ENCODE assay signal across 1 cellular context in the genomic region with DNA sequence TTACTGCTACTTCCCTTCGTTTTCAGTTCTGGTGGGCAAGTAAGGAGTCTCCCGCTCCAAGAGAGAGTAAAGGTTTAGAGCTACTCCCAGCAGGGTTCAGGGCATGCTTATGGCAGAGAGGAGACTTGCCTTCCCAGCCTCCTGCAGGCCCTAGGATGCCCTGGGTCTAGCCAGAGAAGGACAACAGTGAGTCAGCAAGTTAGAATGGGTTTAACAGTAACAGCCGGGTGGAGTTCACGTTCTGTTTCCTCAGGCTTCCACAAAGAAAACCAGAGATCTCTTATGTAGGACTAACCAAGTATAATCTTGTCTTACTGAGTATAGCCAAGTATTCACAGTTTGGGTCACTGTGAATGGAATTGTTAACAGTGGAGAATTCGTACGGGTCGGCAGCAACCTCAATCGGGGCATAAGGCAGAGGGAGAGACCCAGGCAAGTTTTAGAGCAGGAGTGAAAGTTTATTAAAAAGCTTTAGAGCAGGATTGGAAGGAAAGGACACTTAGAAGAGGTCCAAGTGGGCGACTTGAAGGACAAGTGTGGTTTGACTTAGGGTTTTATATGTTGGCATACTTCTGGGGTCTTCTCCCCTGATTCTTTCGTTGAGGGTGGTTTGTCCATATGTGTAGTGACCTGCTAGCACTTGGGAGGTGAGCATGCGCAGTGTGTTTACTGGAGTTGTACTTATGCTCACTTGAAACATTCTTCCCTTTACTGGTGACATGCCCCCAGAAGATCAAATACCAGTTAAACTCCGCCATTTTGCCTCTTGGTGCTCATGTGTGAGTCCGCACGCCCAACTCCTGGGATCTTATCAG.
TF ChIP-seq lines count a peak whose summit lies in the region.

No MANE protein-coding gene starts in this region.

TF ChIP-seq in K562, 482 proteins besides CTCF, POLR2A, EP300 and RAD21 (continued from another document and continues in another):
- no peak for TF ChIP-seq GTF2F1 (IDR thresholded peaks at IDR 0.05; ENCODE audit: low read depth, low read length)
- peak; percentile 62 for TF ChIP-seq TAF1 (IDR thresholded peaks at IDR 0.05; ENCODE audit: control insufficient read depth, extremely low read depth, insufficient read depth, low read length, severe bottlenecking)
- TF ChIP-seq ZNF589 (CRISPR knock-in tag; IDR thresholded peaks at IDR 0.05; ENCODE audit: low read depth) = peak; percentile 88
- TF ChIP-seq ELF4 (CRISPR knock-in tag; IDR thresholded peaks at IDR 0.05) = no peak; the same call in none of the 2 replicates
- 0 out of 2 replicates have a peak, but pooled peaks have one; percentile 20 for TF ChIP-seq MECOM (CRISPR knock-in tag; IDR thresholded peaks at IDR 0.05)
- no peak for TF ChIP-seq HMG20A (CRISPR knock-in tag; conservative IDR thresholded peaks at IDR 0.05)
- TF ChIP-seq, protein P1, sequence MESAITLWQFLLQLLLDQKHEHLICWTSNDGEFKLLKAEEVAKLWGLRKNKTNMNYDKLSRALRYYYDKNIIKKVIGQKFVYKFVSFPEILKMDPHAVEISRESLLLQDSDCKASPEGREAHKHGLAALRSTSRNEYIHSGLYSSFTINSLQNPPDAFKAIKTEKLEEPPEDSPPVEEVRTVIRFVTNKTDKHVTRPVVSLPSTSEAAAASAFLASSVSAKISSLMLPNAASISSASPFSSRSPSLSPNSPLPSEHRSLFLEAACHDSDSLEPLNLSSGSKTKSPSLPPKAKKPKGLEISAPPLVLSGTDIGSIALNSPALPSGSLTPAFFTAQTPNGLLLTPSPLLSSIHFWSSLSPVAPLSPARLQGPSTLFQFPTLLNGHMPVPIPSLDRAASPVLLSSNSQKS (CRISPR knock-in tag; IDR thresholded peaks at IDR 0.05) = peak; percentile 71; the same call in 1 of the 2 replicates
- TF ChIP-seq ZNF165 (CRISPR knock-in tag; IDR thresholded peaks at IDR 0.05; ENCODE audit: borderline replicate concordance) = no peak
- no peak for TF ChIP-seq NUFIP1 (IDR thresholded peaks at IDR 0.05; ENCODE audit: partially characterized antibody)
- TF ChIP-seq BMI1 (IDR thresholded peaks at IDR 0.05; ENCODE audit: low read length) = no peak
- no peak for TF ChIP-seq XRCC4 (IDR thresholded peaks at IDR 0.05; ENCODE audit: extremely low read depth, insufficient read depth, insufficient read length)
- no peak for TF ChIP-seq ZNF224 (CRISPR knock-in tag; IDR thresholded peaks at IDR 0.05)
- TF ChIP-seq GABPB2 (CRISPR knock-in tag; conservative IDR thresholded peaks at IDR 0.05) = no peak
- TF ChIP-seq, protein P2, sequence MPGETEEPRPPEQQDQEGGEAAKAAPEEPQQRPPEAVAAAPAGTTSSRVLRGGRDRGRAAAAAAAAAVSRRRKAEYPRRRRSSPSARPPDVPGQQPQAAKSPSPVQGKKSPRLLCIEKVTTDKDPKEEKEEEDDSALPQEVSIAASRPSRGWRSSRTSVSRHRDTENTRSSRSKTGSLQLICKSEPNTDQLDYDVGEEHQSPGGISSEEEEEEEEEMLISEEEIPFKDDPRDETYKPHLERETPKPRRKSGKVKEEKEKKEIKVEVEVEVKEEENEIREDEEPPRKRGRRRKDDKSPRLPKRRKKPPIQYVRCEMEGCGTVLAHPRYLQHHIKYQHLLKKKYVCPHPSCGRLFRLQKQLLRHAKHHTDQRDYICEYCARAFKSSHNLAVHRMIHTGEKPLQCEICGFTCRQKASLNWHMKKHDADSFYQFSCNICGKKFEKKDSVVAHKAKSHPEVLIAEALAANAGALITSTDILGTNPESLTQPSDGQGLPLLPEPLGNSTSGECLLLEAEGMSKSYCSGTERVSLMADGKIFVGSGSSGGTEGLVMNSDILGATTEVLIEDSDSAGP (CRISPR knock-in tag; IDR thresholded peaks at IDR 0.05) = no peak
- TF ChIP-seq HSF4 (CRISPR knock-in tag; IDR thresholded peaks at IDR 0.05; ENCODE audit: borderline replicate concordance) = peak; percentile 52; the same call in 1 of the 2 replicates
- no peak for TF ChIP-seq POLR3G (IDR thresholded peaks at IDR 0.05; ENCODE audit: extremely low read depth, insufficient read length, insufficient replicate concordance)
- TF ChIP-seq NONO (IDR thresholded peaks at IDR 0.05; ENCODE audit: low read depth in 2 of 2, low read length in 1 of 2) = 0 out of 4 replicates have a peak, but pooled peaks of 1 of the 2 experiments have one; percentile 38
- TF ChIP-seq SRSF9 (IDR thresholded peaks at IDR 0.05; ENCODE audit: borderline replicate concordance, low read depth, low read length) = no peak
- no peak for TF ChIP-seq SAFB2 (IDR thresholded peaks at IDR 0.05; ENCODE audit: borderline replicate concordance, low read depth, low read length, severe bottlenecking)
- no peak for TF ChIP-seq SMAD1 (IDR thresholded peaks at IDR 0.05; ENCODE audit: low read depth, low read length, partially characterized antibody)
- no peak for TF ChIP-seq RBM17 (IDR thresholded peaks at IDR 0.05; ENCODE audit: borderline replicate concordance, low read depth, low read length)
- TF ChIP-seq TRIM28 (IDR thresholded peaks at IDR 0.05) = 0 out of 2 replicates have a peak, but pooled peaks have one; percentile 50
- TF ChIP-seq, protein P3, sequence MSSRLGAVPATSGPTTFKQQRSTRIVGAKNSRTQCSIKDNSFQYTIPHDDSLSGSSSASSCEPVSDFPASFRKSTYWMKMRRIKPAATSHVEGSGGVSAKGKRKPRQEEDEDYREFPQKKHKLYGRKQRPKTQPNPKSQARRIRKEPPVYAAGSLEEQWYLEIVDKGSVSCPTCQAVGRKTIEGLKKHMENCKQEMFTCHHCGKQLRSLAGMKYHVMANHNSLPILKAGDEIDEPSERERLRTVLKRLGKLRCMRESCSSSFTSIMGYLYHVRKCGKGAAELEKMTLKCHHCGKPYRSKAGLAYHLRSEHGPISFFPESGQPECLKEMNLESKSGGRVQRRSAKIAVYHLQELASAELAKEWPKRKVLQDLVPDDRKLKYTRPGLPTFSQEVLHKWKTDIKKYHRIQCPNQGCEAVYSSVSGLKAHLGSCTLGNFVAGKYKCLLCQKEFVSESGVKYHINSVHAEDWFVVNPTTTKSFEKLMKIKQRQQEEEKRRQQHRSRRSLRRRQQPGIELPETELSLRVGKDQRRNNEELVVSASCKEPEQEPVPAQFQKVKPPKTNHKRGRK (tag; IDR thresholded peaks at IDR 0.05) = no peak
- no peak for TF ChIP-seq ILK (tag; IDR thresholded peaks at IDR 0.05; ENCODE audit: borderline replicate concordance, low read depth)
- TF ChIP-seq, protein P4, sequence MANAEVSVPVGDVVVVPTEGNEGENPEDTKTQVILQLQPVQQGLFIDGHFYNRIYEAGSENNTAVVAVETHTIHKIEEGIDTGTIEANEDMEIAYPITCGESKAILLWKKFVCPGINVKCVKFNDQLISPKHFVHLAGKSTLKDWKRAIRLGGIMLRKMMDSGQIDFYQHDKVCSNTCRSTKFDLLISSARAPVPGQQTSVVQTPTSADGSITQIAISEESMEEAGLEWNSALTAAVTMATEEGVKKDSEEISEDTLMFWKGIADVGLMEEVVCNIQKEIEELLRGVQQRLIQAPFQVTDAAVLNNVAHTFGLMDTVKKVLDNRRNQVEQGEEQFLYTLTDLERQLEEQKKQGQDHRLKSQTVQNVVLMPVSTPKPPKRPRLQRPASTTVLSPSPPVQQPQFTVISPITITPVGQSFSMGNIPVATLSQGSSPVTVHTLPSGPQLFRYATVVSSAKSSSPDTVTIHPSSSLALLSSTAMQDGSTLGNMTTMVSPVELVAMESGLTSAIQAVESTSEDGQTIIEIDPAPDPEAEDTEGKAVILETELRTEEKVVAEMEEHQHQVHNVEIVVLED (CRISPR knock-in tag; IDR thresholded peaks at IDR 0.05) = no peak; the same call in 1 of the 2 replicates
- TF ChIP-seq, protein P5, sequence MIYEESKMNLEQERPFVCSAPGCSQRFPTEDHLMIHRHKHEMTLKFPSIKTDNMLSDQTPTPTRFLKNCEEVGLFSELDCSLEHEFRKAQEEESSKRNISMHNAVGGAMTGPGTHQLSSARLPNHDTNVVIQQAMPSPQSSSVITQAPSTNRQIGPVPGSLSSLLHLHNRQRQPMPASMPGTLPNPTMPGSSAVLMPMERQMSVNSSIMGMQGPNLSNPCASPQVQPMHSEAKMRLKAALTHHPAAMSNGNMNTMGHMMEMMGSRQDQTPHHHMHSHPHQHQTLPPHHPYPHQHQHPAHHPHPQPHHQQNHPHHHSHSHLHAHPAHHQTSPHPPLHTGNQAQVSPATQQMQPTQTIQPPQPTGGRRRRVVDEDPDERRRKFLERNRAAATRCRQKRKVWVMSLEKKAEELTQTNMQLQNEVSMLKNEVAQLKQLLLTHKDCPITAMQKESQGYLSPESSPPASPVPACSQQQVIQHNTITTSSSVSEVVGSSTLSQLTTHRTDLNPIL (CRISPR knock-in tag; IDR thresholded peaks at IDR 0.05) = no peak
- TF ChIP-seq JUN (IDR thresholded peaks at IDR 0.05; ENCODE audit: borderline replicate concordance, low read depth, low read length) = 0 out of 2 replicates have a peak, but pooled peaks have one; percentile 31
- TF ChIP-seq JUN (CRISPR knock-in tag; IDR thresholded peaks at IDR 0.05; ENCODE audit: borderline replicate concordance) = no peak
- no peak for TF ChIP-seq POLR2AphosphoS5 (IDR thresholded peaks at IDR 0.05; ENCODE audit: control insufficient read depth, insufficient read depth, low read depth, low read length)
- TF ChIP-seq, protein P6, sequence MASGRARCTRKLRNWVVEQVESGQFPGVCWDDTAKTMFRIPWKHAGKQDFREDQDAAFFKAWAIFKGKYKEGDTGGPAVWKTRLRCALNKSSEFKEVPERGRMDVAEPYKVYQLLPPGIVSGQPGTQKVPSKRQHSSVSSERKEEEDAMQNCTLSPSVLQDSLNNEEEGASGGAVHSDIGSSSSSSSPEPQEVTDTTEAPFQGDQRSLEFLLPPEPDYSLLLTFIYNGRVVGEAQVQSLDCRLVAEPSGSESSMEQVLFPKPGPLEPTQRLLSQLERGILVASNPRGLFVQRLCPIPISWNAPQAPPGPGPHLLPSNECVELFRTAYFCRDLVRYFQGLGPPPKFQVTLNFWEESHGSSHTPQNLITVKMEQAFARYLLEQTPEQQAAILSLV (tag; IDR thresholded peaks at IDR 0.05) = peak; percentile 49; the same call in 1 of the 2 replicates
- no peak for TF ChIP-seq ZNF764 (CRISPR knock-in tag; IDR thresholded peaks at IDR 0.05; ENCODE audit: low read depth)
- TF ChIP-seq, protein P7, sequence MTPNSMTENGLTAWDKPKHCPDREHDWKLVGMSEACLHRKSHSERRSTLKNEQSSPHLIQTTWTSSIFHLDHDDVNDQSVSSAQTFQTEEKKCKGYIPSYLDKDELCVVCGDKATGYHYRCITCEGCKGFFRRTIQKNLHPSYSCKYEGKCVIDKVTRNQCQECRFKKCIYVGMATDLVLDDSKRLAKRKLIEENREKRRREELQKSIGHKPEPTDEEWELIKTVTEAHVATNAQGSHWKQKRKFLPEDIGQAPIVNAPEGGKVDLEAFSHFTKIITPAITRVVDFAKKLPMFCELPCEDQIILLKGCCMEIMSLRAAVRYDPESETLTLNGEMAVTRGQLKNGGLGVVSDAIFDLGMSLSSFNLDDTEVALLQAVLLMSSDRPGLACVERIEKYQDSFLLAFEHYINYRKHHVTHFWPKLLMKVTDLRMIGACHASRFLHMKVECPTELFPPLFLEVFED (CRISPR knock-in tag; conservative IDR thresholded peaks at IDR 0.05) = no peak
- TF ChIP-seq, protein P8, sequence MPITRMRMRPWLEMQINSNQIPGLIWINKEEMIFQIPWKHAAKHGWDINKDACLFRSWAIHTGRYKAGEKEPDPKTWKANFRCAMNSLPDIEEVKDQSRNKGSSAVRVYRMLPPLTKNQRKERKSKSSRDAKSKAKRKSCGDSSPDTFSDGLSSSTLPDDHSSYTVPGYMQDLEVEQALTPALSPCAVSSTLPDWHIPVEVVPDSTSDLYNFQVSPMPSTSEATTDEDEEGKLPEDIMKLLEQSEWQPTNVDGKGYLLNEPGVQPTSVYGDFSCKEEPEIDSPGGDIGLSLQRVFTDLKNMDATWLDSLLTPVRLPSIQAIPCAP (CRISPR knock-in tag; IDR thresholded peaks at IDR 0.05; ENCODE audit: borderline replicate concordance) = no peak
- TF ChIP-seq, protein P9, sequence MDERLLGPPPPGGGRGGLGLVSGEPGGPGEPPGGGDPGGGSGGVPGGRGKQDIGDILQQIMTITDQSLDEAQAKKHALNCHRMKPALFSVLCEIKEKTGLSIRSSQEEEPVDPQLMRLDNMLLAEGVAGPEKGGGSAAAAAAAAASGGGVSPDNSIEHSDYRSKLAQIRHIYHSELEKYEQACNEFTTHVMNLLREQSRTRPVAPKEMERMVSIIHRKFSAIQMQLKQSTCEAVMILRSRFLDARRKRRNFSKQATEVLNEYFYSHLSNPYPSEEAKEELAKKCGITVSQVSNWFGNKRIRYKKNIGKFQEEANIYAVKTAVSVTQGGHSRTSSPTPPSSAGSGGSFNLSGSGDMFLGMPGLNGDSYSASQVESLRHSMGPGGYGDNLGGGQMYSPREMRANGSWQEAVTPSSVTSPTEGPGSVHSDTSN (CRISPR knock-in tag; IDR thresholded peaks at IDR 0.05; ENCODE audit: low read depth) = no peak
- TF ChIP-seq, protein P9 (tag; conservative IDR thresholded peaks at IDR 0.05; ENCODE audit: low read depth) = no peak
- TF ChIP-seq BCL6 (CRISPR knock-in tag; IDR thresholded peaks at IDR 0.05) = no peak; the same call in 1 of the 2 replicates
- TF ChIP-seq U2AF2 (optimal IDR thresholded peaks at IDR 0.05; ENCODE audit: low read depth, low read length) = no peak
- no peak for TF ChIP-seq ZSCAN32 (CRISPR knock-in tag; IDR thresholded peaks at IDR 0.05)
- TF ChIP-seq KDM1A (IDR thresholded peaks at IDR 0.05) = peak in 1 of 2 experiments; percentile 73; a peak in 3 of 4 replicates
- TF ChIP-seq SETDB1 (IDR thresholded peaks at IDR 0.05; ENCODE audit: low read length) = no peak
- no peak for TF ChIP-seq PHB (CRISPR knock-in tag; IDR thresholded peaks at IDR 0.05)
- peak; percentile 65 for TF ChIP-seq SMAD4 (CRISPR knock-in tag; conservative IDR thresholded peaks at IDR 0.05)
- peak; percentile 38; the same call in 1 of the 2 replicates for TF ChIP-seq SOX6 (IDR thresholded peaks at IDR 0.05)
- TF ChIP-seq, protein P10, sequence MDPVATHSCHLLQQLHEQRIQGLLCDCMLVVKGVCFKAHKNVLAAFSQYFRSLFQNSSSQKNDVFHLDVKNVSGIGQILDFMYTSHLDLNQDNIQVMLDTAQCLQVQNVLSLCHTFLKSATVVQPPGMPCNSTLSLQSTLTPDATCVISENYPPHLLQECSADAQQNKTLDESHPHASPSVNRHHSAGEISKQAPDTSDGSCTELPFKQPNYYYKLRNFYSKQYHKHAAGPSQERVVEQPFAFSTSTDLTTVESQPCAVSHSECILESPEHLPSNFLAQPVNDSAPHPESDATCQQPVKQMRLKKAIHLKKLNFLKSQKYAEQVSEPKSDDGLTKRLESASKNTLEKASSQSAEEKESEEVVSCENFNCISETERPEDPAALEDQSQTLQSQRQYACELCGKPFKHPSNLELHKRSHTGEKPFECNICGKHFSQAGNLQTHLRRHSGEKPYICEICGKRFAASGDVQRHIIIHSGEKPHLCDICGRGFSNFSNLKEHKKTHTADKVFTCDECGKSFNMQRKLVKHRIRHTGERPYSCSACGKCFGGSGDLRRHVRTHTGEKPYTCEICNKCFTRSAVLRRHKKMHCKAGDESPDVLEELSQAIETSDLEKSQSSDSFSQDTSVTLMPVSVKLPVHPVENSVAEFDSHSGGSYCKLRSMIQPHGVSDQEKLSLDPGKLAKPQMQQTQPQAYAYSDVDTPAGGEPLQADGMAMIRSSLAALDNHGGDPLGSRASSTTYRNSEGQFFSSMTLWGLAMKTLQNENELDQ (CRISPR knock-in tag; IDR thresholded peaks at IDR 0.05; ENCODE audit: borderline replicate concordance) = no peak
- TF ChIP-seq ZC3H4 (CRISPR knock-in tag; IDR thresholded peaks at IDR 0.05; ENCODE audit: borderline replicate concordance) = no peak
